ENCODE assay signal across 25 cellular contexts in genomic region chr5:5105531-5105930, GRCh38. TPM values are rescaled to one million over a fixed set of nuclear protein-coding genes. Genes with fewer than 3 reads are reported as not detected.
"Had no signal": no experiment of that assay in that cellular context is flagged by ENCODE, and none has a peak within 500 bp of the region (broad histone marks: within the 10 kb centered on the region; RNA-seq: fewer than 3 reads in every experiment).

No MANE protein-coding gene starts in this region.

- H3K4me3 ChIP-seq: hepatocyte, left ventricle myocardium inferior, neural progenitor cell, spleen, testis had no signal

- H2AFZ ChIP-seq: hepatocyte, neural progenitor cell had no signal

- H3K4me2 ChIP-seq: hepatocyte, neural progenitor cell had no signal

- H3K27me3 ChIP-seq: hepatocyte, neural progenitor cell, spleen, testis had no signal

- H3K9ac ChIP-seq: neural progenitor cell had no signal

- H3K4me1 ChIP-seq: left ventricle myocardium inferior, neural progenitor cell, spleen, testis had no signal

- H3K9me3 ChIP-seq: testis had no signal

- H3K27ac ChIP-seq: hepatocyte, left ventricle myocardium inferior, neural progenitor cell, spleen, testis had no signal

- ATAC-seq: activated T-cell treated with anti-CD3 and anti-CD28 coated beads, Interleukin-2, amount 50 U/mL, for 72 hours; naive thymus-derived CD8-positive, alpha-beta T cell had no signal

- H3K36me3 ChIP-seq: left ventricle myocardium inferior, neural progenitor cell, spleen had no signal

- DNase-seq: activated CD4-positive, alpha-beta memory T cell treated with anti-CD3 and anti-CD28 coated beads, Interleukin-2, amount 10 ng/mL, durations not matched to agents 7 days and 5 days; activated CD4-positive, alpha-beta T cell treated with anti-CD3 and anti-CD28 coated beads for 48 hours; activated CD4-positive, CD25-positive, alpha-beta regulatory T cell; activated effector memory CD4-positive, alpha-beta T cell treated with anti-CD3 and anti-CD28 coated beads, Interleukin-2, amount 50 U/mL, for 16 hours; activated naive CD4-positive, alpha-beta T cell treated with anti-CD3 and anti-CD28 coated beads, Interleukin-2, amount 10 ng/mL, durations not matched to agents 7 days and 5 days; activated T-cell treated with anti-CD3 and anti-CD28 coated beads, Interleukin-2, amount 50 U/mL, for 72 hours; amygdala; cerebellar nuclear complex; cortex of kidney; erythroblast; foreskin melanocyte; immature natural killer cell; kidney glomerular epithelial cell; left ventricle myocardium inferior; naive thymus-derived CD8-positive, alpha-beta T cell; retina; spleen; stimulated activated CD4-positive, alpha-beta T cell treated with anti-CD3 and anti-CD28 coated beads, Interleukin-4, amount 100 ng/mL, for 1 hour; stimulated activated naive CD4-positive, alpha-beta T cell; T-helper 9 cell; testis had no signal

- H3K79me2 ChIP-seq: hepatocyte had no signal

RNA-seq across cellular contexts. Expression of gene ADAMTS16, which starts 34.6 kb away (rescaled TPM):
- total RNA-seq: activated CD4-positive, alpha-beta memory T cell treated with anti-CD3 and anti-CD28 coated beads, Interleukin-2, amount 10 ng/mL, durations not matched to agents 7 days and 5 days; activated T-cell treated with anti-CD3 and anti-CD28 coated beads, Interleukin-2, amount 50 U/mL, for 72 hours; left ventricle myocardium inferior; lung microvascular endothelial cell; naive thymus-derived CD8-positive, alpha-beta T cell; spleen; T-helper 1 cell treated with Interleukin-12 subunit alpha and Interleukin-12 subunit beta and Interleukin-4 antibody, amounts not matched to agents 30 ng/mL and 1 ng/mL, for 36 hours had no signal
- polyA plus RNA-seq: immature natural killer cell; naive thymus-derived CD8-positive, alpha-beta T cell; spleen had no signal
